Comparison of ENCODE assay signal across 18 cellular contexts in genomic region chr11:76620471-76620870, GRCh38. TPM values are rescaled to one million over a fixed set of nuclear protein-coding genes. Genes with fewer than 3 reads are reported as not detected.
DNase-seq lines count a peak whose midpoint lies in the region; TF ChIP-seq lines count a peak whose summit lies in the region.
"Had no signal": no experiment of that assay in that cellular context is flagged by ENCODE, and none has a peak within 500 bp of the region (broad histone marks: within the 10 kb centered on the region; RNA-seq: fewer than 3 reads in every experiment).

No MANE protein-coding gene starts in this region.

- H3K4me1 ChIP-seq in hepatocyte (ENCODE audit: insufficient read depth) (peaks cover 23% of the 10 kb centered on the region), Caco-2 (peaks cover 13% of the 10 kb centered on the region)

- H3K27ac ChIP-seq in hepatocyte: peak overlapping the region; percentile 61
- H3K27ac ChIP-seq: RWPE1, spleen, suprapubic skin had no signal

- H3K9me3 Mint-ChIP-seq in HFFc6: peaks cover 11% of the 10 kb centered on the region
- peaks cover 3% of the 10 kb centered on the region for H3K9me3 Mint-ChIP-seq in Caco-2 (ENCODE audit: unreplicated experiment)

- BruUV-seq in Caco-2 (replicated peaks; lab: Mats Ljungman, UMichigan): no TSS peak

- H3K9me2 ChIP-seq in hepatocyte (replicated peaks; ENCODE audit: insufficient read depth): no peaks in the 10 kb centered on the region

- H3K27me3 Mint-ChIP-seq in HFFc6 (ENCODE audit: insufficient read depth) (peaks cover 10% of the 10 kb centered on the region), Caco-2 (ENCODE audit: insufficient read depth, unreplicated experiment) (peaks cover 2% of the 10 kb centered on the region)

- H3K4me3 ChIP-seq in astrocyte of the spinal cord (ENCODE audit: low read depth, low read length): no peak overlapping the region
- no peak overlapping the region for H3K4me3 ChIP-seq in hepatocyte
- H3K4me3 ChIP-seq in Caco-2 (ENCODE audit: low read depth, low read length): no peak overlapping the region
- H3K4me3 ChIP-seq: mucosa of descending colon, spleen, suprapubic skin had no signal

- POLR2A ChIA-PET in Caco-2 (lab: Charles Lee): no interaction called here

- peak overlapping the region; percentile 18; the same call in 1 of the 2 replicates for H3K27ac Mint-ChIP-seq in HFFc6
- no peak overlapping the region for H3K27ac Mint-ChIP-seq in Caco-2 (ENCODE audit: unreplicated experiment)
- H3K27ac Mint-ChIP-seq: T-helper 17 cell had no signal

- H3K4me3 Mint-ChIP-seq in HFFc6 (no peak overlapping the region), Caco-2 (ENCODE audit: unreplicated experiment) (no peak overlapping the region)
- H3K4me3 Mint-ChIP-seq: T-helper 17 cell had no signal

- H3K4me1 Mint-ChIP-seq in HFFc6 (ENCODE audit: low read depth) (peaks cover 51% of the 10 kb centered on the region), Caco-2 (ENCODE audit: low read depth, unreplicated experiment) (peaks cover 7% of the 10 kb centered on the region)
- H3K4me1 Mint-ChIP-seq: T-helper 17 cell had no signal

- TF ChIP-seq CTCF in HFFc6 (IDR thresholded peaks at IDR 0.05) (no peak), astrocyte of the spinal cord (IDR thresholded peaks at IDR 0.05; ENCODE audit: low read depth, low read length) (no peak), hepatocyte (IDR thresholded peaks at IDR 0.05; ENCODE audit: poor library complexity) (no peak), Caco-2 (IDR thresholded peaks at IDR 0.05; ENCODE audit: insufficient read depth in 1 of 2, low read depth in 1 of 2, low read length in 1 of 2, severe bottlenecking in 1 of 2, unreplicated experiment in 1 of 2) (no peak)

- H3K4me2 ChIP-seq in hepatocyte: no peak overlapping the region

- peaks cover 10% of the 10 kb centered on the region for H3K36me3 Mint-ChIP-seq in HFFc6 (ENCODE audit: low read depth)
- no peaks in the 10 kb centered on the region for H3K36me3 Mint-ChIP-seq in Caco-2 (ENCODE audit: insufficient read depth, unreplicated experiment)

- H4K20me1 ChIP-seq in hepatocyte (ENCODE audit: insufficient read depth, poor library complexity, severe bottlenecking): no peaks in the 10 kb centered on the region

- CTCF ChIA-PET in Caco-2 (lab: Charles Lee): no interaction called here

- WGBS in hepatocyte (ENCODE audit: low lambda C conversion rate, missing lambda C conversion rate): 100% methylated on average over 1 of the region's 1 CpG

- H3K79me2 ChIP-seq in hepatocyte: no peaks in the 10 kb centered on the region

- no peaks in the 10 kb centered on the region for H3K9me3 ChIP-seq in hepatocyte (ENCODE audit: low read depth)
- H3K9me3 ChIP-seq in Caco-2: peaks cover 10% of the 10 kb centered on the region

- H3K36me3 ChIP-seq in hepatocyte (replicated peaks; ENCODE audit: insufficient read depth, low read depth) (no peaks in the 10 kb centered on the region), Caco-2 (ENCODE audit: control insufficient read depth, insufficient read depth, low read length) (no peaks in the 10 kb centered on the region)
- H3K36me3 ChIP-seq: spleen, suprapubic skin had no signal

- intact Hi-C loops in Caco-2 (cut with micrococcal nuclease; ENCODE audit: unreplicated experiment): no loop called here

- no peak overlapping the region for H2AFZ ChIP-seq in hepatocyte

- in situ Hi-C loops in astrocyte of the spinal cord (cut with HindIII; ENCODE audit: low sequenced_read_pairs): no loop called here

- DNase-seq in AG08395 (ENCODE audit: low spot score) (peak; percentile 66), HFFc6 (peak; percentile 86), astrocyte of the spinal cord (ENCODE audit: low read depth, low spot score) (peak; percentile 84), hepatocyte (ENCODE audit: low spot score) (no peak), NCI-H2227 treated with DMSO at 0.1 percent for 48 hours (lab: John Stamatoyannopoulos, UW) (no peak), Caco-2 (no peak), anterior cingulate cortex (lab: John Stamatoyannopoulos, UW) (no peak)
- no peak for DNase-seq in stimulated activated CD4-positive, alpha-beta T cell treated with anti-CD3 and anti-CD28 coated beads, Interleukin-4, amount 100 ng/mL, for 24 hours
- DNase-seq: activated T-cell treated with anti-CD3 and anti-CD28 coated beads, Interleukin-2, amount 50 U/mL, for 1 hour; DMS153; islet precursor cell; mucosa of descending colon; NCI-H1417 treated with DMSO at 0.1 percent for 48 hours; NCI-H526 treated with DMSO at 0.1 percent for 48 hours; spleen; T-helper 17 cell had no signal

- H3K27me3 ChIP-seq in hepatocyte (no peaks in the 10 kb centered on the region), Caco-2 (replicated peaks; ENCODE audit: control insufficient read depth, insufficient read depth, low read length) (no peaks in the 10 kb centered on the region)
- H3K27me3 ChIP-seq: suprapubic skin had no signal

RNA-seq across cellular contexts. Expression of gene LRRC32, which starts 50.1 kb away (rescaled TPM):
- 1 to 10 TPM in 3 of 6 experiments, under 1 TPM in 3; 0.57 to 1.3 (median 1.0) TPM for total RNA-seq in HFFc6 (2021; fragmentation: NEBNext Ultra II Directional; extraction: Animal tissue kit (Norgen Biotek cat#: 25700))
- total RNA-seq in hepatocyte (14.7 and 25.5 TPM in 2 replicates), Caco-2 (2022) (0.27 and 0.84 TPM in 2 replicates)
- polyA plus RNA-seq in hepatocyte: 75.2 and 80.4 TPM in 2 replicates

Comparison
In these comparisons a context has a peak if more than half of its experiments do, and no peak if none do; other contexts are left out.
1. DNase-seq: peak in AG08395 (single experiment), HFFc6 (single experiment) and astrocyte of the spinal cord (single experiment); none in hepatocyte (single experiment), NCI-H2227 treated with DMSO at 0.1 percent for 48 hours (single experiment), Caco-2 (0 of 2), stimulated activated CD4-positive, alpha-beta T cell treated with anti-CD3 and anti-CD28 coated beads, Interleukin-4, amount 100 ng/mL, for 24 hours (single experiment) and anterior cingulate cortex (0 of 58).